In genomic region chr19:16038196-16038695, GRCh38 we compare ENCODE assay signal across 18 cellular contexts. TPM values are rescaled to one million over a fixed set of nuclear protein-coding genes. Genes with fewer than 3 reads are reported as not detected.
DNase-seq lines count a peak whose midpoint lies in the region; FAIRE-seq and TF ChIP-seq lines count a peak whose summit lies in the region.
"Had no signal": no experiment of that assay in that cellular context is flagged by ENCODE, and none has a peak within 500 bp of the region (broad histone marks: within the 10 kb centered on the region; RNA-seq: fewer than 3 reads in every experiment).

No MANE protein-coding gene starts in this region.

- H3K36me3 ChIP-seq in bronchial epithelial cell (ENCODE audit: control insufficient read depth, insufficient read depth, low read length) (no peaks in the 10 kb centered on the region), neuronal stem cell (replicated peaks in 1 of 2; ENCODE audit: control insufficient read depth in 2 of 2, insufficient read depth in 2 of 2, low read length in 2 of 2) (no peaks in the 10 kb centered on the region), smooth muscle cell (ENCODE audit: low read depth) (no peaks in the 10 kb centered on the region)
- H3K36me3 ChIP-seq: BE2C, HAP-1 had no signal

- TF ChIP-seq CTCF in bronchial epithelial cell (IDR thresholded peaks at IDR 0.05; ENCODE audit: insufficient read depth, low read length, severe bottlenecking) (no peak), smooth muscle cell (IDR thresholded peaks at IDR 0.05; ENCODE audit: borderline replicate concordance, insufficient read depth, poor library complexity, severe bottlenecking) (no peak)

- no peak overlapping the region for H3K4me3 ChIP-seq in bronchial epithelial cell (ENCODE audit: low read depth, low read length)
- H3K4me3 ChIP-seq in neuronal stem cell (ENCODE audit: low read length in 2 of 2) = no peak overlapping the region
- no peak overlapping the region for H3K4me3 ChIP-seq in smooth muscle cell
- H3K4me3 ChIP-seq: HAP-1 had no signal

- H2AFZ ChIP-seq in neuronal stem cell (ENCODE audit: low read length) (no peak overlapping the region), smooth muscle cell (ENCODE audit: low read depth) (no peak overlapping the region)

- H3K27ac ChIP-seq in neuronal stem cell (replicated peaks; ENCODE audit: low read length) (no peak overlapping the region), smooth muscle cell (ENCODE audit: low read depth) (no peak overlapping the region)

- H3K9me3 ChIP-seq in neuronal stem cell (replicated peaks in 1 of 2; ENCODE audit: control insufficient read depth in 2 of 2, insufficient read depth in 1 of 2, low read depth in 1 of 2, low read length in 2 of 2) (peaks cover 0 to 14% of the 10 kb centered on the region in 2 donors), smooth muscle cell (replicated peaks; ENCODE audit: low read depth) (no peaks in the 10 kb centered on the region)
- H3K9me3 ChIP-seq: BE2C, HAP-1 had no signal

- no CpG with 5 or more reads among the region's 5 CpGs for WGBS in neuronal stem cell (ENCODE audit: extremely low coverage in 2 of 2, insufficient read length in 2 of 2, insufficient replicate concordance in 1 of 2), 2 donors
- 77% methylated on average over 5 of the region's 5 CpGs for WGBS in smooth muscle cell (ENCODE audit: low lambda C conversion rate)

- H3K79me2 ChIP-seq in smooth muscle cell (ENCODE audit: low read depth) = no peaks in the 10 kb centered on the region

- no peak overlapping the region for H2BK15ac ChIP-seq in neuronal stem cell (ENCODE audit: low read length)

- no peak overlapping the region for H2BK5ac ChIP-seq in neuronal stem cell (ENCODE audit: low read length)

- H3K4ac ChIP-seq in neuronal stem cell (ENCODE audit: low read length) = no peak overlapping the region

- no peak overlapping the region for H3K23ac ChIP-seq in neuronal stem cell (ENCODE audit: low read depth, low read length, poor library complexity)

- no peaks in the 10 kb centered on the region for H3K4me1 ChIP-seq in neuronal stem cell (ENCODE audit: control insufficient read depth in 2 of 2, insufficient read depth in 1 of 2, low read depth in 1 of 2, low read length in 2 of 2)
- H3K4me1 ChIP-seq in smooth muscle cell (ENCODE audit: low read depth) = no peaks in the 10 kb centered on the region
- H3K4me1 ChIP-seq: BE2C, HAP-1 had no signal

- H3K14ac ChIP-seq in neuronal stem cell (ENCODE audit: low read length) = peak overlapping the region; percentile 86

- H4K8ac ChIP-seq in neuronal stem cell (ENCODE audit: low read depth, low read length) = no peak overlapping the region

- DNase-seq in GM12892 (ENCODE audit: insufficient read length) (peak; percentile 14), bronchial epithelial cell (ENCODE audit: low read depth) (no peak), neuronal stem cell (ENCODE audit: low spot score) (no peak), DMS53 (lab: John Stamatoyannopoulos, UW) (no peak), smooth muscle cell (lab: John Stamatoyannopoulos, UW; ENCODE audit: unreplicated experiment) (no peak), COLO668 (lab: John Stamatoyannopoulos, UW; ENCODE audit: unreplicated experiment) (no peak)
- DNase-seq: ACHN; BE2C; C1 segment of cervical spinal cord; CD4-positive, CD25-positive, alpha-beta regulatory T cell; DND-41; EL; KG1 had no signal

- FAIRE-seq in GM12892 (lab: Jason Lieb, UNC) (no peak), bronchial epithelial cell (lab: Jason Lieb, UNC) (peak; percentile 18)
- FAIRE-seq: A204.1, GM12891, GM19239, H1 had no signal

- no peak overlapping the region for H4K91ac ChIP-seq in neuronal stem cell (ENCODE audit: low read depth, low read length, poor library complexity)

- H3K27me3 ChIP-seq in bronchial epithelial cell (ENCODE audit: control insufficient read depth, insufficient read depth, low read length) (no peaks in the 10 kb centered on the region), neuronal stem cell (ENCODE audit: control insufficient read depth in 3 of 3, insufficient read depth in 3 of 3, low read depth in 1 of 3, low read length in 3 of 3) (peaks cover 0 to 29% (median 0%) of the 10 kb centered on the region in 3 experiments), smooth muscle cell (ENCODE audit: low read depth) (no peaks in the 10 kb centered on the region)
- H3K27me3 ChIP-seq: BE2C had no signal

- peak overlapping the region; percentile 19 for H3K18ac ChIP-seq in neuronal stem cell (ENCODE audit: low read length)

- H4K20me1 ChIP-seq in smooth muscle cell (ENCODE audit: low read depth) = no peaks in the 10 kb centered on the region

- no peak overlapping the region for H2AK5ac ChIP-seq in neuronal stem cell (ENCODE audit: low read depth, low read length)

- peak overlapping the region; percentile 35 for H3K9ac ChIP-seq in neuronal stem cell (ENCODE audit: low read depth, low read length, poor library complexity)
- no peak overlapping the region for H3K9ac ChIP-seq in smooth muscle cell (ENCODE audit: low read depth)

- peaks cover 4% of the 10 kb centered on the region for H3K79me1 ChIP-seq in neuronal stem cell (ENCODE audit: low read depth, low read length)

- no peak overlapping the region for H2BK120ac ChIP-seq in neuronal stem cell (ENCODE audit: low read depth, low read length)

- H2BK12ac ChIP-seq in neuronal stem cell (ENCODE audit: low read length) = no peak overlapping the region

- H3K4me2 ChIP-seq in neuronal stem cell (ENCODE audit: insufficient read depth, low read length, poor library complexity, severe bottlenecking) = no peak overlapping the region
- H3K4me2 ChIP-seq in smooth muscle cell = no peak overlapping the region

- H3F3A ChIP-seq in smooth muscle cell (ENCODE audit: low read depth) = no peaks in the 10 kb centered on the region

- no peak for TF ChIP-seq POLR2A in GM12892 (IDR thresholded peaks at IDR 0.05; ENCODE audit: low read depth, low read length)

RNA-seq across cellular contexts. Expression of gene TPM4, which starts 38.0 kb away (rescaled TPM):
- 494 TPM for polyA plus RNA-seq in GM12892 (2012; ENCODE audit: missing spikeins)
- total RNA-seq in bronchial epithelial cell (235 and 395 TPM in 2 replicates), smooth muscle cell (1,074 and 1,158 TPM in 2 replicates)
- 413 TPM for polyA plus RNA-seq in neuronal stem cell (2013, experiment 1 of 2)
- polyA plus RNA-seq in neuronal stem cell (2013, experiment 2 of 2) = 408 TPM
- polyA plus RNA-seq in smooth muscle cell = 921 and 1,070 TPM in 2 replicates
